In genomic region chr6:110935171-110935570, GRCh38 we compare ENCODE assay signal across 8 cellular contexts.
"Had no signal": no experiment of that assay in that cellular context is flagged by ENCODE, and none has a peak within 500 bp of the region (broad histone marks: within the 10 kb centered on the region; RNA-seq: fewer than 3 reads in every experiment).

No MANE protein-coding gene starts in this region.

- H3K4me3 ChIP-seq: GM12878 had no signal

- FAIRE-seq: G401.6, GM12878, GM12891, GM12892, GM18507, GM19239 had no signal

- DNase-seq: GDM1, GF-D8 had no signal

- ATAC-seq: GM12878 had no signal
